ENCODE assay signal across 10 cellular contexts in genomic region chr13:21344662-21345176, GRCh38.
DNase-seq lines count a peak whose midpoint lies in the region; ATAC-seq and TF ChIP-seq lines count a peak whose summit lies in the region.
"Had no signal": no experiment of that assay in that cellular context is flagged by ENCODE, and none has a peak within 500 bp of the region (broad histone marks: within the 10 kb centered on the region; RNA-seq: fewer than 3 reads in every experiment).

No MANE protein-coding gene starts in this region.

- H3K4me1 ChIP-seq in upper lobe of right lung = no peaks in the 10 kb centered on the region

- H3K4me3 ChIP-seq in upper lobe of right lung = no peak overlapping the region

- intact Hi-C loops in upper lobe of right lung (cut with DNase I) = no loop called here

- TF ChIP-seq CTCF in upper lobe of right lung (IDR thresholded peaks at IDR 0.05) = no peak

- H3K27me3 ChIP-seq in upper lobe of right lung = no peaks in the 10 kb centered on the region

- H3K36me3 ChIP-seq in upper lobe of right lung = no peaks in the 10 kb centered on the region

- in situ Hi-C loops in ACHN (cut with HindIII; ENCODE audit: low pct_ligation_motif_present, low pct_unique_long_range_greater_than_20kb, low sequenced_read_pairs) = no loop called here

- ATAC-seq in upper lobe of right lung = peak; percentile 17
- ATAC-seq in GM21367 (IDR thresholded peaks at IDR 0.05; ENCODE audit: unreplicated experiment) = no peak

- no peaks in the 10 kb centered on the region for H3K9me3 ChIP-seq in upper lobe of right lung

- H3K27ac ChIP-seq in upper lobe of right lung = peak overlapping the region; percentile 2
- H3K27ac ChIP-seq: epithelial cell of prostate had no signal

- DNase-seq in stimulated activated CD4-positive, alpha-beta T cell treated with anti-CD3 and anti-CD28 coated beads, Interleukin-2, amount 100 ng/mL, for 24 hours = peak; percentile 23 to 27
- DNase-seq in stimulated activated CD4-positive, alpha-beta T cell treated with anti-CD3 and anti-CD28 coated beads, Interleukin-12 subunit alpha, Interleukin-12 subunit beta, amount 100 ng/mL, for 4 hours = no peak
- peak; percentile 10 for DNase-seq in HT1080 (ENCODE audit: low read depth)
- peak; percentile 10 for DNase-seq in activated gamma-delta T cell treated with anti-CD3 and anti-CD28 coated beads, Interleukin-2, amount 50 U/mL, for 16 hours (ENCODE audit: low read depth)
- DNase-seq in upper lobe of right lung = no peak
- no peak for DNase-seq in NCI-H1930 (lab: John Stamatoyannopoulos, UW)
- no peak for DNase-seq in ACHN
- DNase-seq: DMS 273 treated with DMSO at 0.1 percent for 48 hours had no signal

Comparison
In these comparisons a context has a peak if more than half of its experiments do, and no peak if none do; other contexts are left out.
1. DNase-seq: peak in stimulated activated CD4-positive, alpha-beta T cell treated with anti-CD3 and anti-CD28 coated beads, Interleukin-2, amount 100 ng/mL, for 24 hours (2 of 2), HT1080 (single experiment) and activated gamma-delta T cell treated with anti-CD3 and anti-CD28 coated beads, Interleukin-2, amount 50 U/mL, for 16 hours (single experiment); none in stimulated activated CD4-positive, alpha-beta T cell treated with anti-CD3 and anti-CD28 coated beads, Interleukin-12 subunit alpha, Interleukin-12 subunit beta, amount 100 ng/mL, for 4 hours (single experiment), upper lobe of right lung (single experiment), NCI-H1930 (0 of 2) and ACHN (single experiment).